20 cellular contexts compared by ENCODE assay signal in genomic region chr17:48244814-48245213, GRCh38.
DNase-seq lines count a peak whose midpoint lies in the region; ATAC-seq, FAIRE-seq and TF ChIP-seq lines count a peak whose summit lies in the region.
"Had no signal": no experiment of that assay in that cellular context is flagged by ENCODE, and none has a peak within 500 bp of the region (broad histone marks: within the 10 kb centered on the region; RNA-seq: fewer than 3 reads in every experiment).

No MANE protein-coding gene starts in this region.

- H3K27me3 ChIP-seq in CD4-positive, CD25-positive, alpha-beta regulatory T cell (ENCODE audit: control insufficient read depth, insufficient read depth, low read length): no peaks in the 10 kb centered on the region
- H3K27me3 ChIP-seq in HUES6 (ENCODE audit: control insufficient read depth, insufficient read depth, low read length) (no peaks in the 10 kb centered on the region), K562 (ENCODE audit: control insufficient read depth in 2 of 2, insufficient read depth in 2 of 2, low read length in 2 of 2) (no peaks in the 10 kb centered on the region)

- no peak for TF ChIP-seq EP300 in K562 (IDR thresholded peaks at IDR 0.05; ENCODE audit: low read length)

- intact Hi-C loops in K562 (cut with micrococcal nuclease) (no loop called here), sciatic nerve (cut with DNase I) (no loop called here)

- H3K27ac Mint-ChIP-seq in CD4-positive, CD25-positive, alpha-beta regulatory T cell: peak overlapping the region in 2 of 3 donors; percentile 25 to 58

- peaks cover 18% of the 10 kb centered on the region for H3K36me3 ChIP-seq in CD4-positive, CD25-positive, alpha-beta regulatory T cell (ENCODE audit: control insufficient read depth, insufficient read depth, low read length)
- H3K36me3 ChIP-seq in HUES6 (ENCODE audit: control insufficient read depth, insufficient read depth, low read length): no peaks in the 10 kb centered on the region
- H3K36me3 ChIP-seq in K562 (ENCODE audit: control insufficient read depth, insufficient read depth, low read length): no peaks in the 10 kb centered on the region; the same call in 2 of the 3 replicates
- H3K36me3 ChIP-seq in mesodermal cell (ENCODE audit: control insufficient read depth, insufficient read depth, low read length): no peaks in the 10 kb centered on the region
- H3K36me3 ChIP-seq: tibial artery, WERI-Rb-1 had no signal

- H4K20me1 ChIP-seq in K562 (replicated peaks; ENCODE audit: control insufficient read depth, insufficient read depth, low read length): no peaks in the 10 kb centered on the region

- TF ChIP-seq RAD21 in K562 (CRISPR knock-in tag; conservative IDR thresholded peaks at IDR 0.05 in 1 of 2, IDR thresholded peaks at IDR 0.05 in 1 of 2): no peak

- no peaks in the 10 kb centered on the region for H3K9me3 Mint-ChIP-seq in CD4-positive, CD25-positive, alpha-beta regulatory T cell
- H3K9me3 Mint-ChIP-seq: activated naive CD4-positive, alpha-beta T cell treated with anti-CD3 and anti-CD28 coated beads, Interleukin-2, amount 50 U/mL, for 24 hours had no signal

- in situ Hi-C loops in K562 (cut with MboI): no loop called here

- H3K4me1 Mint-ChIP-seq in CD4-positive, CD25-positive, alpha-beta regulatory T cell: peaks cover 47 to 76% (median 62%) of the 10 kb centered on the region in 4 donors

- FAIRE-seq in K562 (lab: Jason Lieb, UNC) (peak; percentile 62), urothelium cell line (lab: Jason Lieb, UNC) (no peak)
- FAIRE-seq: GM12878 had no signal

- H3K79me2 ChIP-seq in K562 (ENCODE audit: control insufficient read depth, insufficient read depth, low read length): no peaks in the 10 kb centered on the region

- no peak overlapping the region for H3K27ac ChIP-seq in CD4-positive, CD25-positive, alpha-beta regulatory T cell (ENCODE audit: insufficient read depth, low read length, poor library complexity, severe bottlenecking)
- peak overlapping the region; percentile 70; the same call in 1 of the 2 replicates for H3K27ac ChIP-seq in HUES6 (ENCODE audit: low read depth, low read length)
- H3K27ac ChIP-seq in K562 (ENCODE audit: extremely low read depth, low read depth, low read length): peak overlapping the region; percentile 85
- peak overlapping the region; percentile 94 for H3K27ac ChIP-seq in mesodermal cell (ENCODE audit: low read depth, low read length, severe bottlenecking)
- H3K27ac ChIP-seq: SK-N-MC, tibial artery, WERI-Rb-1 had no signal

- peak overlapping the region; percentile 48 for H3K9ac ChIP-seq in HUES6 (ENCODE audit: low read length)
- H3K9ac ChIP-seq in K562 (ENCODE audit: insufficient read depth in 1 of 2, low read depth in 2 of 2, low read length in 2 of 2): peak overlapping the region in 1 of 2 experiments; percentile 47; a peak in 1 of 4 replicates

- H3K4me3 ChIP-seq in CD4-positive, CD25-positive, alpha-beta regulatory T cell (ENCODE audit: low read depth, low read length): no peak overlapping the region
- H3K4me3 ChIP-seq in HUES6 (ENCODE audit: low read depth, low read length): no peak overlapping the region
- H3K4me3 ChIP-seq in K562: no peak overlapping the region
- H3K4me3 ChIP-seq in mesodermal cell (ENCODE audit: extremely low read depth, insufficient read depth, low read length, poor library complexity, severe bottlenecking): no peak overlapping the region
- H3K4me3 ChIP-seq: GM12878, SK-N-MC, tibial artery had no signal

- H3K4me1 ChIP-seq in CD4-positive, CD25-positive, alpha-beta regulatory T cell (ENCODE audit: control insufficient read depth, insufficient read depth, low read length, poor library complexity, severe bottlenecking): peaks cover 36% of the 10 kb centered on the region
- H3K4me1 ChIP-seq in HUES6 (ENCODE audit: control insufficient read depth, insufficient read depth, low read length) (peaks cover 56% of the 10 kb centered on the region), K562 (replicated peaks in 1 of 2; ENCODE audit: control insufficient read depth in 2 of 2, insufficient read depth in 2 of 2, low read length in 2 of 2) (peaks cover 12 to 78% of the 10 kb centered on the region in 2 experiments), mesodermal cell (ENCODE audit: control insufficient read depth, insufficient read depth, low read length, poor library complexity, severe bottlenecking) (peaks cover 70% of the 10 kb centered on the region)

- POLR2A ChIA-PET in K562 (lab: Yijun Ruan, JAX): interaction anchor here (0.6 to 1.1 kb wide), 3 partner anchors 21 to 205 kb away, joined by 3 read pairs; no protein-coding TSS in a partner anchor

- BruUV-seq in K562 (replicated peaks; lab: Mats Ljungman, UMichigan): no TSS peak

- H2AFZ ChIP-seq in K562 (ENCODE audit: low read depth, low read length): peak overlapping the region; percentile 87

- peak overlapping the region; percentile 46; the same call in 1 of the 2 replicates for H3K4me2 ChIP-seq in K562 (ENCODE audit: insufficient read depth, low read length)

- no peaks in the 10 kb centered on the region for H3K9me1 ChIP-seq in K562 (ENCODE audit: control insufficient read depth, insufficient read depth, low read length)

- peaks cover 7% of the 10 kb centered on the region for H3K36me3 Mint-ChIP-seq in CD4-positive, CD25-positive, alpha-beta regulatory T cell

- no peaks in the 10 kb centered on the region for H3K27me3 Mint-ChIP-seq in CD4-positive, CD25-positive, alpha-beta regulatory T cell
- H3K27me3 Mint-ChIP-seq: activated naive CD4-positive, alpha-beta T cell treated with anti-CD3 and anti-CD28 coated beads, Interleukin-2, amount 50 U/mL, for 24 hours had no signal

- DNase-seq in CD4-positive, CD25-positive, alpha-beta regulatory T cell: no peak
- DNase-seq in K562 (ENCODE audit: extremely low read depth in 1 of 4, low spot score in 3 of 4): peak; percentile 20 to 73 (median 46)
- DNase-seq in urothelium cell line (ENCODE audit: low spot score): no peak
- DNase-seq in sciatic nerve (ENCODE audit: low spot score): no peak
- no peak for DNase-seq in AG08395 (ENCODE audit: low spot score)
- DNase-seq in stimulated activated CD4-positive, alpha-beta T cell treated with anti-CD3 and anti-CD28 coated beads, Interleukin-4, amount 100 ng/mL, for 1 hour: no peak
- DNase-seq: central memory CD4-positive, alpha-beta T cell; DND-41; glutamatergic neuron; Karpas-422; NCI-H2081; NK-92 treated with Interleukin-12 subunit alpha and Interleukin-12 subunit beta, amount 100 ng/mL, for 24 hours; stimulated activated CD4-positive, alpha-beta T cell treated with anti-CD3 and anti-CD28 coated beads, Interleukin-1b, Interleukin-23, amount 100 ng/mL, for 48 hours; tibial artery; WERI-Rb-1 had no signal

- H3K9me3 ChIP-seq in CD4-positive, CD25-positive, alpha-beta regulatory T cell (ENCODE audit: control insufficient read depth in 2 of 2, low read length in 2 of 2): no peaks in the 10 kb centered on the region
- H3K9me3 ChIP-seq in HUES6 (ENCODE audit: control insufficient read depth, insufficient read depth, low read depth, low read length) (no peaks in the 10 kb centered on the region), K562 (replicated peaks; ENCODE audit: control insufficient read depth, insufficient read depth, low read depth, low read length) (no peaks in the 10 kb centered on the region), mesodermal cell (ENCODE audit: control insufficient read depth, low read length) (no peaks in the 10 kb centered on the region)
- H3K9me3 ChIP-seq: tibial artery had no signal

- TF ChIP-seq CTCF in K562 (IDR thresholded peaks at IDR 0.05 in 2 of 3, conservative IDR thresholded peaks at IDR 0.05 in 1 of 3; ENCODE audit: insufficient read depth in 2 of 3, low read depth in 1 of 3, low read length in 3 of 3): no peak

- peak overlapping the region in 1 of 4 donors; percentile 61 for H3K4me3 Mint-ChIP-seq in CD4-positive, CD25-positive, alpha-beta regulatory T cell
- H3K4me3 Mint-ChIP-seq: activated naive CD4-positive, alpha-beta T cell treated with anti-CD3 and anti-CD28 coated beads, Interleukin-2, amount 50 U/mL, for 24 hours had no signal

- CTCF ChIA-PET in K562 (lab: Yijun Ruan, JAX; ENCODE audit: low intra/inter-chr PET ratio): no interaction called here

- TF ChIP-seq POLR2A in K562 (conservative IDR thresholded peaks at IDR 0.05): no peak; the same call in 1 of the 2 replicates

- WGBS in K562 (ENCODE audit: insufficient coverage, low coverage, missing lambda C conversion rate): 0% methylated on average over 1 of the region's 1 CpG
- WGBS in mesodermal cell (ENCODE audit: insufficient coverage in 2 of 2), 2 experiments: no CpG with 5 or more reads among the region's 1 CpG

- ATAC-seq in CD4-positive, CD25-positive, alpha-beta regulatory T cell (ENCODE audit: low read depth in 2 of 2): no peak
- peak; percentile 68 for ATAC-seq in K562
- no peak for ATAC-seq in sciatic nerve

TF ChIP-seq in K562, 482 proteins besides CTCF, POLR2A, EP300 and RAD21 (continues in another document):
- TF ChIP-seq DEAF1 (CRISPR knock-in tag; IDR thresholded peaks at IDR 0.05) (no peak), KAT7 (CRISPR knock-in tag; IDR thresholded peaks at IDR 0.05; ENCODE audit: borderline replicate concordance) (no peak), FOXK2 (conservative IDR thresholded peaks at IDR 0.05 in 1 of 2, IDR thresholded peaks at IDR 0.05 in 1 of 2; ENCODE audit: low read depth in 2 of 2) (no peak; a peak in 1 of 4 replicates), GATAD2A (IDR thresholded peaks at IDR 0.05) (no peak)
- TF ChIP-seq, protein P1, sequence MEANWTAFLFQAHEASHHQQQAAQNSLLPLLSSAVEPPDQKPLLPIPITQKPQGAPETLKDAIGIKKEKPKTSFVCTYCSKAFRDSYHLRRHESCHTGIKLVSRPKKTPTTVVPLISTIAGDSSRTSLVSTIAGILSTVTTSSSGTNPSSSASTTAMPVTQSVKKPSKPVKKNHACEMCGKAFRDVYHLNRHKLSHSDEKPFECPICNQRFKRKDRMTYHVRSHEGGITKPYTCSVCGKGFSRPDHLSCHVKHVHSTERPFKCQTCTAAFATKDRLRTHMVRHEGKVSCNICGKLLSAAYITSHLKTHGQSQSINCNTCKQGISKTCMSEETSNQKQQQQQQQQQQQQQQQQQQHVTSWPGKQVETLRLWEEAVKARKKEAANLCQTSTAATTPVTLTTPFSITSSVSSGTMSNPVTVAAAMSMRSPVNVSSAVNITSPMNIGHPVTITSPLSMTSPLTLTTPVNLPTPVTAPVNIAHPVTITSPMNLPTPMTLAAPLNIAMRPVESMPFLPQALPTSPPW (CRISPR knock-in tag; IDR thresholded peaks at IDR 0.05): no peak

Comparison
In these comparisons a context has a peak if more than half of its experiments do, and no peak if none do; other contexts are left out.
1. DNase-seq: peak in K562 (4 of 4); none in CD4-positive, CD25-positive, alpha-beta regulatory T cell (0 of 3), urothelium cell line (single experiment), sciatic nerve (single experiment), AG08395 (single experiment) and stimulated activated CD4-positive, alpha-beta T cell treated with anti-CD3 and anti-CD28 coated beads, Interleukin-4, amount 100 ng/mL, for 1 hour (single experiment).